8 cellular contexts compared by ENCODE assay signal in genomic region chr15:73601449-73602425, GRCh38. TPM values are rescaled to one million over a fixed set of nuclear protein-coding genes. Genes with fewer than 3 reads are reported as not detected.
DNase-seq lines count a peak whose midpoint lies in the region; ATAC-seq and TF ChIP-seq lines count a peak whose summit lies in the region.

No MANE protein-coding gene starts in this region.

- no peaks in the 10 kb centered on the region for H3K27me3 Mint-ChIP-seq in activated naive CD8-positive, alpha-beta T cell treated with anti-CD3 and anti-CD28 coated beads for 36 hours

- in situ Hi-C loops in GM23248 (cut with MboI), result no loop called here

- TF ChIP-seq CTCF in RWPE2 (IDR thresholded peaks at IDR 0.05; ENCODE audit: poor library complexity, severe bottlenecking), result no peak
- no peak for TF ChIP-seq CTCF in foreskin fibroblast (IDR thresholded peaks at IDR 0.05; ENCODE audit: low read depth, low read length)

- H3F3A ChIP-seq in GM23248 (ENCODE audit: insufficient read depth), result peaks cover 47% of the 10 kb centered on the region

- 15 to 23% methylated on average over 6 of the region's 6 CpGs for WGBS in GM23248 (ENCODE audit: low coverage in 1 of 2, low lambda C conversion rate in 2 of 2, missing lambda C conversion rate in 2 of 2), 2 experiments

- peaks cover 100% of the 10 kb centered on the region for H3K79me2 ChIP-seq in GM23248 (ENCODE audit: insufficient read depth)

- H3K27ac Mint-ChIP-seq in activated naive CD8-positive, alpha-beta T cell treated with anti-CD3 and anti-CD28 coated beads for 36 hours, result no peak overlapping the region

- H3K27me3 ChIP-seq in GM23248 (replicated peaks; ENCODE audit: insufficient read depth) (no peaks in the 10 kb centered on the region), RWPE2 (ENCODE audit: insufficient read depth, poor library complexity, severe bottlenecking) (no peaks in the 10 kb centered on the region)

- H3K4me1 ChIP-seq in GM23248 (ENCODE audit: insufficient read depth) (peaks cover 55% of the 10 kb centered on the region), RWPE2 (ENCODE audit: insufficient read depth, poor library complexity, severe bottlenecking) (peaks cover 42% of the 10 kb centered on the region)

- H3K4me1 Mint-ChIP-seq in activated naive CD8-positive, alpha-beta T cell treated with anti-CD3 and anti-CD28 coated beads for 36 hours, result peaks cover 5% of the 10 kb centered on the region

- peaks cover 4% of the 10 kb centered on the region for H3K36me3 Mint-ChIP-seq in activated naive CD8-positive, alpha-beta T cell treated with anti-CD3 and anti-CD28 coated beads for 36 hours

- H3K9ac ChIP-seq in GM23248, result peak overlapping the region; percentile 20; the same call in 1 of the 2 replicates

- H2AFZ ChIP-seq in GM23248, result no peak overlapping the region

- H3K9me3 ChIP-seq in GM23248 (ENCODE audit: low read depth), result no peaks in the 10 kb centered on the region
- H3K9me3 ChIP-seq in RWPE2 (ENCODE audit: severe bottlenecking), result no peaks in the 10 kb centered on the region

- H3K4me2 ChIP-seq in GM23248 (ENCODE audit: unreplicated experiment), result peak overlapping the region; percentile 71

- H3K4me3 ChIP-seq in GM23248 (peak overlapping the region; percentile 32; the same call in 1 of the 2 replicates), RWPE2 (ENCODE audit: severe bottlenecking) (no peak overlapping the region), foreskin fibroblast (ENCODE audit: low read depth in 1 of 2, low read length in 2 of 2) (no peak overlapping the region)

- H3K4me3 Mint-ChIP-seq in activated naive CD8-positive, alpha-beta T cell treated with anti-CD3 and anti-CD28 coated beads for 36 hours, result no peak overlapping the region

- 0 out of 2 replicates have a peak, but pooled peaks cover 5% of the 10 kb centered on the region for H3K36me3 ChIP-seq in GM23248 (ENCODE audit: low read depth)
- peaks cover 8% of the 10 kb centered on the region for H3K36me3 ChIP-seq in RWPE2 (ENCODE audit: low read depth)

- H3K9me3 Mint-ChIP-seq in activated naive CD8-positive, alpha-beta T cell treated with anti-CD3 and anti-CD28 coated beads for 36 hours, result no peaks in the 10 kb centered on the region

- peak; percentile 80 for ATAC-seq in RWPE2 (ENCODE audit: low read depth)
- no peak for ATAC-seq in HG03520 (IDR thresholded peaks at IDR 0.05; ENCODE audit: unreplicated experiment)

- H3K27ac ChIP-seq in GM23248 (peak overlapping the region; percentile 75), RWPE2 (ENCODE audit: poor library complexity, severe bottlenecking) (peak overlapping the region; percentile 56)

- DNase-seq in GM23248, result peak; percentile 70
- no peak for DNase-seq in RWPE2 (ENCODE audit: low spot score)
- peak; percentile 52 to 77 for DNase-seq in foreskin fibroblast
- peak; percentile 43 for DNase-seq in putamen (ENCODE audit: low spot score)
- no peak for DNase-seq in activated naive CD8-positive, alpha-beta T cell treated with anti-CD3 and anti-CD28 coated beads for 36 hours
- DNase-seq in GOT3 (lab: John Stamatoyannopoulos, UW), result no peak
- DNase-seq in activated gamma-delta T cell treated with Interleukin-2 at 50 U/mL for 16 hours, result no peak

- peaks cover 6% of the 10 kb centered on the region; the same call in 1 of the 2 replicates for H4K20me1 ChIP-seq in GM23248 (ENCODE audit: insufficient read depth)

- H3K9me2 ChIP-seq in GM23248 (ENCODE audit: insufficient read depth), result no peaks in the 10 kb centered on the region

RNA-seq across cellular contexts. Expression of gene NPTN, which starts 31.5 kb away (rescaled TPM):
- 183 and 272 TPM in 2 replicates for total RNA-seq in GM23248 (2014; rRNA removed; shearing (Covaris generic))
- 128 and 136 TPM in 2 replicates for polyA plus RNA-seq in GM23248 (2016; fragmentation: Nextera tagmentation; extraction: Ambion mirVana)
- 10 to 100 TPM; 41.0 to 43.5 TPM for total RNA-seq in activated naive CD8-positive, alpha-beta T cell treated with anti-CD3 and anti-CD28 coated beads for 36 hours

Comparison
In these comparisons a context has a peak if more than half of its experiments do, and no peak if none do; other contexts are left out.
1. DNase-seq: peak in GM23248 (single experiment), foreskin fibroblast (2 of 2) and putamen (single experiment); none in RWPE2 (single experiment), activated naive CD8-positive, alpha-beta T cell treated with anti-CD3 and anti-CD28 coated beads for 36 hours (single experiment), GOT3 (single experiment) and activated gamma-delta T cell treated with Interleukin-2 at 50 U/mL for 16 hours (single experiment).